In genomic region chr1:20426371-20426770, GRCh38 we compare ENCODE assay signal across 22 cellular contexts. TPM values are rescaled to one million over a fixed set of nuclear protein-coding genes. Genes with fewer than 3 reads are reported as not detected.
DNase-seq lines count a peak whose midpoint lies in the region; ATAC-seq, FAIRE-seq and TF ChIP-seq lines count a peak whose summit lies in the region.
"Had no signal": no experiment of that assay in that cellular context is flagged by ENCODE, and none has a peak within 500 bp of the region (broad histone marks: within the 10 kb centered on the region; RNA-seq: fewer than 3 reads in every experiment).

No MANE protein-coding gene starts in this region.

- no peak for FAIRE-seq in astrocyte (lab: Jason Lieb, UNC)
- FAIRE-seq: A204.1, GM18507 had no signal

- H2AFZ ChIP-seq in IMR-90 (replicated peaks; ENCODE audit: low read length, poor library complexity) (peak overlapping the region; percentile 95), astrocyte (ENCODE audit: low read depth, low read length) (peak overlapping the region; percentile 54), mesenchymal stem cell (ENCODE audit: low read depth, low read length) (no peak overlapping the region)

- dilution Hi-C loops in IMR-90 (cut with HindIII; ENCODE audit: low sequenced_read_pairs, unreplicated experiment) = no loop called here

- no peak overlapping the region for H3K4me3 Mint-ChIP-seq in astrocyte (ENCODE audit: unreplicated experiment)
- H3K4me3 Mint-ChIP-seq: dendritic cell treated with granulocyte-macrophage colony-stimulating factor and Interleukin-4, amounts not matched to agents 40 ng/mL and 50 ng/mL, for 4 days; stimulated activated effector memory CD8-positive, alpha-beta T cell treated with anti-CD3 and anti-CD28 coated beads, Interleukin-12 subunit alpha, Interleukin-12 subunit beta, amount 100 ng/mL, for 72 hours; T-helper 2 cell treated with Interferon-gamma antibody and Interleukin-4, amounts not matched to agents 5 μg/mL and 100 μg/mL, for 36 hours had no signal

- H2BK20ac ChIP-seq in IMR-90 (ENCODE audit: low read depth, low read length) = peak overlapping the region; percentile 95

- peak overlapping the region; percentile 26; the same call in 1 of the 2 replicates for H3K56ac ChIP-seq in IMR-90 (ENCODE audit: extremely low read depth, insufficient read depth, low read length)
- H3K56ac ChIP-seq in mesendoderm (ENCODE audit: low read length) = no peak overlapping the region

- H2BK5ac ChIP-seq in IMR-90 (ENCODE audit: low read depth, low read length, poor library complexity, severe bottlenecking) = peak overlapping the region; percentile 68
- H2BK5ac ChIP-seq in mesenchymal stem cell (ENCODE audit: low read depth, low read length, poor library complexity, severe bottlenecking) = no peak overlapping the region
- no peak overlapping the region for H2BK5ac ChIP-seq in mesendoderm (ENCODE audit: low read length)

- H4K91ac ChIP-seq in IMR-90 (ENCODE audit: insufficient read depth, low read depth, low read length) (peak overlapping the region; percentile 85), mesenchymal stem cell (ENCODE audit: low read length) (peak overlapping the region; percentile 89)

- no peak overlapping the region; the same call in 1 of the 2 replicates for H3K4me2 ChIP-seq in IMR-90 (ENCODE audit: low read depth, low read length)
- peak overlapping the region; percentile 68 for H3K4me2 ChIP-seq in astrocyte (ENCODE audit: low read length)
- H3K4me2 ChIP-seq in mesenchymal stem cell (ENCODE audit: low read length, poor library complexity, severe bottlenecking) = no peak overlapping the region
- no peak overlapping the region for H3K4me2 ChIP-seq in mesendoderm (ENCODE audit: low read length)

- in situ Hi-C loops in IMR-90 (cut with MboI; ENCODE audit: low sequenced_read_pairs) = no loop called here

- ATAC-seq in IMR-90 (ENCODE audit: low read depth) = no peak
- ATAC-seq in sciatic nerve = no peak

- H3K27me3 ChIP-seq in IMR-90 (ENCODE audit: control insufficient read depth, insufficient read depth, low read length) (peaks cover 3% of the 10 kb centered on the region; the same call in 1 of the 2 replicates), astrocyte (ENCODE audit: insufficient read depth, low read length) (no peaks in the 10 kb centered on the region), mesenchymal stem cell (ENCODE audit: control insufficient read depth in 1 of 2, insufficient read depth in 1 of 2, low read length in 2 of 2) (peaks cover 4 to 5% of the 10 kb centered on the region in 2 experiments), mesendoderm (ENCODE audit: insufficient read depth, low read length, poor library complexity) (no peaks in the 10 kb centered on the region)
- H3K27me3 ChIP-seq: BE2C had no signal

- H3K36me3 Mint-ChIP-seq in astrocyte (ENCODE audit: low read depth, unreplicated experiment) = no peaks in the 10 kb centered on the region
- H3K36me3 Mint-ChIP-seq: stimulated activated effector memory CD8-positive, alpha-beta T cell treated with anti-CD3 and anti-CD28 coated beads, Interleukin-12 subunit alpha, Interleukin-12 subunit beta, amount 100 ng/mL, for 72 hours had no signal

- POLR2A ChIA-PET in IMR-90 (lab: Charles Lee; ENCODE audit: unreplicated experiment) (no interaction called here), HEK293T (lab: Yijun Ruan, JAX) (no interaction called here)

- TF ChIP-seq POLR2A in IMR-90 (IDR thresholded peaks at IDR 0.05; ENCODE audit: low read depth, low read length) = no peak

- H2BK15ac ChIP-seq in IMR-90 (ENCODE audit: low read depth, low read length) = peak overlapping the region; percentile 86; the same call in 2 of the 3 replicates
- no peak overlapping the region for H2BK15ac ChIP-seq in mesenchymal stem cell (ENCODE audit: low read depth, poor library complexity, severe bottlenecking)
- H2BK15ac ChIP-seq in mesendoderm (replicated peaks; ENCODE audit: low read depth) = no peak overlapping the region

- H3K9me1 ChIP-seq in IMR-90 (ENCODE audit: insufficient read depth, low read length) = peaks cover 10% of the 10 kb centered on the region

- H3K79me2 ChIP-seq in astrocyte (ENCODE audit: insufficient read depth, low read length) = no peaks in the 10 kb centered on the region
- H3K79me2 ChIP-seq in mesendoderm (ENCODE audit: control insufficient read depth, insufficient read depth, low read length) = no peaks in the 10 kb centered on the region

- H4K20me1 ChIP-seq in IMR-90 (ENCODE audit: insufficient read depth, low read length) (no peaks in the 10 kb centered on the region), astrocyte (ENCODE audit: insufficient read depth, low read length) (no peaks in the 10 kb centered on the region)

- TF ChIP-seq CTCF in IMR-90 (conservative IDR thresholded peaks at IDR 0.05; ENCODE audit: low read depth, low read length) (no peak), astrocyte (IDR thresholded peaks at IDR 0.05; ENCODE audit: insufficient read depth, low read depth, low read length) (no peak)

- peak; percentile 53 for DNase-seq in NCI-H2171 treated with DMSO at 0.1 percent for 48 hours (lab: John Stamatoyannopoulos, UW)
- DNase-seq in NCI-H2171 (lab: John Stamatoyannopoulos, UW) = no peak
- no peak for DNase-seq in IMR-90
- no peak for DNase-seq in astrocyte (ENCODE audit: low read depth)
- no peak for DNase-seq in mesenchymal stem cell
- no peak for DNase-seq in HEK293T (ENCODE audit: extremely low spot score)
- no peak for DNase-seq in mesendoderm
- no peak for DNase-seq in sciatic nerve (ENCODE audit: low spot score)
- DNase-seq: anterior cingulate cortex, BE2C, GDM1, NCI-H1048, NCI-H2081, NCI-H446 treated with DMSO at 0.1 percent for 48 hours, nucleus accumbens, spleen had no signal

- H3K9ac ChIP-seq in IMR-90 (ENCODE audit: low read depth, low read length) = peak overlapping the region; percentile 30
- H3K9ac ChIP-seq in astrocyte (ENCODE audit: low read length) = peak overlapping the region; percentile 65
- peak overlapping the region; percentile 71 for H3K9ac ChIP-seq in mesenchymal stem cell (ENCODE audit: low read length)
- H3K9ac ChIP-seq in mesendoderm (ENCODE audit: low read length) = no peak overlapping the region

- H3K4ac ChIP-seq in IMR-90 (ENCODE audit: low read depth, low read length) = peak overlapping the region; percentile 93
- peak overlapping the region in 1 of 2 experiments; percentile 21 for H3K4ac ChIP-seq in mesenchymal stem cell (ENCODE audit: low read depth in 1 of 2, low read length in 2 of 2)
- H3K4ac ChIP-seq in mesendoderm (ENCODE audit: low read depth, low read length) = no peak overlapping the region

- no peaks in the 10 kb centered on the region for H3K36me3 ChIP-seq in IMR-90 (ENCODE audit: control insufficient read depth, insufficient read depth, low read length)
- H3K36me3 ChIP-seq in astrocyte (ENCODE audit: insufficient read depth, low read length) = no peaks in the 10 kb centered on the region
- H3K36me3 ChIP-seq in mesenchymal stem cell (ENCODE audit: control insufficient read depth in 1 of 2, insufficient read depth in 2 of 2, low read depth in 1 of 2, low read length in 2 of 2) = no peaks in the 10 kb centered on the region
- H3K36me3 ChIP-seq in mesendoderm (ENCODE audit: control insufficient read depth, insufficient read depth, low read length) = no peaks in the 10 kb centered on the region
- H3K36me3 ChIP-seq: BE2C, spleen had no signal

- peak overlapping the region; percentile 66 for H3K27ac Mint-ChIP-seq in astrocyte (ENCODE audit: unreplicated experiment)
- H3K27ac Mint-ChIP-seq: dendritic cell treated with granulocyte-macrophage colony-stimulating factor and Interleukin-4, amounts not matched to agents 40 ng/mL and 50 ng/mL, for 4 days; stimulated activated effector memory CD8-positive, alpha-beta T cell treated with anti-CD3 and anti-CD28 coated beads, Interleukin-12 subunit alpha, Interleukin-12 subunit beta, amount 100 ng/mL, for 72 hours; T-helper 2 cell treated with Interferon-gamma antibody and Interleukin-4, amounts not matched to agents 5 μg/mL and 100 μg/mL, for 36 hours had no signal

- CTCF ChIA-PET in IMR-90 (lab: Yijun Ruan, JAX) = interaction anchor here (0.7 to 1.2 kb wide), 4 partner anchors 21 to 214 kb away, joined by 3 to 4 read pairs (median 3); no protein-coding TSS in a partner anchor
- CTCF ChIA-PET in HEK293T (lab: Yijun Ruan, JAX) = interaction anchor here (0.8 kb wide), 1 partner anchor 48 kb away, joined by 3 read pairs; no protein-coding TSS in a partner anchor

- peak overlapping the region; percentile 77 for H3K27ac ChIP-seq in IMR-90 (ENCODE audit: insufficient read depth, low read length)
- peak overlapping the region; percentile 78 for H3K27ac ChIP-seq in astrocyte (ENCODE audit: low read depth, low read length)
- H3K27ac ChIP-seq in mesenchymal stem cell (ENCODE audit: low read length, poor library complexity, severe bottlenecking) = peak overlapping the region; percentile 20
- H3K27ac ChIP-seq in mesendoderm (ENCODE audit: low read depth, low read length) = no peak overlapping the region
- H3K27ac ChIP-seq: spleen, VCaP had no signal

- H2BK120ac ChIP-seq in IMR-90 (ENCODE audit: low read depth, low read length) (peak overlapping the region; percentile 99), mesenchymal stem cell (ENCODE audit: low read depth, low read length) (peak overlapping the region; percentile 64), mesendoderm (ENCODE audit: low read depth, low read length) (no peak overlapping the region)

- no TSS peak for BruUV-seq in IMR-90 (replicated peaks; lab: Mats Ljungman, UMichigan)

- peak overlapping the region; percentile 7 for H2AK9ac ChIP-seq in IMR-90 (replicated peaks; ENCODE audit: low read depth, low read length, poor library complexity)

- H3K23ac ChIP-seq in IMR-90 (ENCODE audit: low read depth, low read length) = peak overlapping the region; percentile 41; the same call in 1 of the 2 replicates
- H3K23ac ChIP-seq in mesenchymal stem cell (ENCODE audit: low read length in 2 of 2) = no peak overlapping the region
- no peak overlapping the region for H3K23ac ChIP-seq in mesendoderm (ENCODE audit: low read length)

- H4K8ac ChIP-seq in IMR-90 (ENCODE audit: low read depth in 2 of 2, low read length in 2 of 2) = peak overlapping the region; percentile 75 to 89
- peak overlapping the region; percentile 81 for H4K8ac ChIP-seq in mesenchymal stem cell (ENCODE audit: low read length)
- H4K8ac ChIP-seq in mesendoderm (ENCODE audit: low read depth, low read length) = no peak overlapping the region

- H3K4me3 ChIP-seq in IMR-90 (ENCODE audit: insufficient read depth, low read depth, low read length) = no peak overlapping the region
- no peak overlapping the region for H3K4me3 ChIP-seq in astrocyte (ENCODE audit: insufficient read depth, low read depth, low read length)
- peak overlapping the region in 1 of 2 experiments; percentile 27 for H3K4me3 ChIP-seq in mesenchymal stem cell (ENCODE audit: insufficient read depth in 1 of 2, low read depth in 1 of 2, low read length in 2 of 2)
- no peak overlapping the region for H3K4me3 ChIP-seq in mesendoderm (ENCODE audit: low read length)
- H3K4me3 ChIP-seq: spleen had no signal

- H3K18ac ChIP-seq in IMR-90 (ENCODE audit: low read depth, low read length) (peak overlapping the region; percentile 81), mesenchymal stem cell (ENCODE audit: low read depth in 1 of 2, low read length in 2 of 2) (peak overlapping the region; percentile 61 to 72), mesendoderm (ENCODE audit: low read length) (no peak overlapping the region)

- H3K79me1 ChIP-seq in IMR-90 (ENCODE audit: low read depth in 1 of 2, low read length in 2 of 2) = no peaks in the 10 kb centered on the region
- no peaks in the 10 kb centered on the region for H3K79me1 ChIP-seq in mesenchymal stem cell (replicated peaks; ENCODE audit: low read length, poor library complexity, severe bottlenecking)
- no peaks in the 10 kb centered on the region for H3K79me1 ChIP-seq in mesendoderm (ENCODE audit: low read length)

- no peak for TF ChIP-seq RAD21 in IMR-90 (IDR thresholded peaks at IDR 0.05; ENCODE audit: low read length)

- H3K14ac ChIP-seq in IMR-90 (replicated peaks; ENCODE audit: low read depth, low read length) (peak overlapping the region; percentile 79), mesenchymal stem cell (ENCODE audit: low read length in 2 of 2) (no peak overlapping the region)

- H3K9me3 Mint-ChIP-seq in astrocyte (ENCODE audit: unreplicated experiment) = peaks cover 17% of the 10 kb centered on the region

- H3K27me3 Mint-ChIP-seq in astrocyte (ENCODE audit: low read depth, unreplicated experiment) = peaks cover 13% of the 10 kb centered on the region

- H4K5ac ChIP-seq in IMR-90 (ENCODE audit: low read depth, low read length) (peak overlapping the region; percentile 77), mesendoderm (ENCODE audit: low read length) (no peak overlapping the region)

- H3K9me3 ChIP-seq in IMR-90 (ENCODE audit: control insufficient read depth, insufficient read depth, low read length) (peaks cover 11% of the 10 kb centered on the region), astrocyte (ENCODE audit: insufficient read depth, low read depth, low read length) (no peaks in the 10 kb centered on the region), mesenchymal stem cell (ENCODE audit: control insufficient read depth, low read length) (peaks cover 46% of the 10 kb centered on the region)
- H3K9me3 ChIP-seq: BE2C had no signal

- H3K4me1 ChIP-seq in IMR-90 (ENCODE audit: control insufficient read depth, insufficient read depth, low read length) (peaks cover 12% of the 10 kb centered on the region), astrocyte (ENCODE audit: insufficient read depth, low read length) (peaks cover 11% of the 10 kb centered on the region), mesenchymal stem cell (ENCODE audit: control insufficient read depth, insufficient read depth, low read depth, low read length) (peaks cover 12% of the 10 kb centered on the region), mesendoderm (ENCODE audit: control insufficient read depth, low read depth, low read length) (peaks cover 2% of the 10 kb centered on the region)
- H3K4me1 ChIP-seq: BE2C, spleen had no signal

- peaks cover 9% of the 10 kb centered on the region for H3K4me1 Mint-ChIP-seq in astrocyte (ENCODE audit: low read depth, unreplicated experiment)
- H3K4me1 Mint-ChIP-seq: stimulated activated effector memory CD8-positive, alpha-beta T cell treated with anti-CD3 and anti-CD28 coated beads, Interleukin-12 subunit alpha, Interleukin-12 subunit beta, amount 100 ng/mL, for 72 hours had no signal

- 80% methylated on average over 2 of the region's 4 CpGs; no CpG with 5 or more reads in 1 of the 2 experiments for WGBS in IMR-90 (ENCODE audit: extremely low coverage in 2 of 2, insufficient read length in 1 of 2), 2 experiments
- 86% methylated on average over 4 of the region's 4 CpGs for WGBS in mesenchymal stem cell
- WGBS in mesendoderm (ENCODE audit: extremely low coverage, insufficient coverage, low lambda C conversion rate) = no CpG with 5 or more reads among the region's 4 CpGs

- H2AK5ac ChIP-seq in IMR-90 (ENCODE audit: low read depth, low read length) (peak overlapping the region; percentile 62), mesenchymal stem cell (ENCODE audit: low read length, severe bottlenecking) (peak overlapping the region; percentile 54), mesendoderm (ENCODE audit: low read length) (no peak overlapping the region)

- peak overlapping the region; percentile 32 to 99 for H2BK12ac ChIP-seq in mesenchymal stem cell (ENCODE audit: low read length in 2 of 2)

- intact Hi-C loops in IMR-90 (cut with micrococcal nuclease) (loop anchor here (5.0 kb wide), 1 partner anchor 56 kb away; no protein-coding TSS in a partner anchor), sciatic nerve (cut with DNase I) (no loop called here)

RNA-seq across cellular contexts. Expression of gene CAMK2N1, which starts 59.6 kb away (rescaled TPM):
- total RNA-seq in IMR-90 (2012; rRNA removed) = 10.2 and 28.9 TPM in 2 replicates
- polyA plus RNA-seq in IMR-90 (2012; rRNA removed) = 44.4 and 46.8 TPM in 2 replicates
- 21.6 and 22.6 TPM in 2 replicates for polyA plus RNA-seq in IMR-90 (2012; cell fraction: cytosol; rRNA removed)
- polyA plus RNA-seq in IMR-90 (2012; cell fraction: nucleus; rRNA removed; ENCODE audit: low replicate concordance) = 5.2 and 13.1 TPM in 2 replicates
- 17.5 and 18.9 TPM in 2 replicates for total RNA-seq in astrocyte
- 71.3 TPM for polyA plus RNA-seq in mesenchymal stem cell (2013, experiment 1 of 2)
- polyA plus RNA-seq in mesenchymal stem cell (2013, experiment 2 of 2) = 76.6 TPM
- 2.4 TPM for polyA plus RNA-seq in mesendoderm (2013, experiment 1 of 2)
- polyA plus RNA-seq in mesendoderm (2013, experiment 2 of 2) = 2.6 TPM
- 8.2 TPM for total RNA-seq in sciatic nerve
